Comparison of ENCODE assay signal across 25 cellular contexts in the genomic region with DNA sequence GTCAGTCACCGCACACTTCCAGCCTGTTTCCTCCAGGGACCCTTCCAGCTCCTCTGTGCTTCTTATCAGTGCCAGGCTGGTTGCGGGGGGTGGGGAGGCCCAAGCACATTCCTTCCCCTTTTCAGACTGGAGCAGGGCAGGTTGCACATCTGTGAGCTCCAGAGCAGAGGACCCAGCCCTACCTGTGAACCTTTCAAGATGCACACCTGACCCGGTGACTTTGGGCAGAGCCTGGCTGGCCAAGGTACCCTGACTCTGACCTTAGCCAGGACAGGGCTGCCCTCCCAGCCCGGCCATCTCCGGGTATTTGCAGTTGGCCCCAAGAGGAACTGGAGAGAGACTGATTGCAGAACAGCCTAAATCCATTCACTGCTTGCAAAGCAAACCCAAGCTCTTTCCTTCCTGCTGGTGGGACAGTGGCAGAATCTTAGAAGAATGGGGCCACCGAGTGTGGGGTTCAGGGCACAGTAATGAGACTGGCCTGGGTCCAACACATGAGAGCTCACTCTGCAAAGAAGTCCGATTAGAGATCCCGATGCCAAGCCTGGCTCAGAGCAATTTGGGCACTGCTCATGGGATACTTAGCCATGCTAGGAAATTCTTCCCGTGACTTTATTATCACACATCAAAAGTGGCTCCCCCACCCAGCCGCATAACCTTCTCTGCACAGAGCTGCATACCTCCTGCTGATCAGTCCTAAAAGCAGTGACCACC.
DNase-seq lines count a peak whose midpoint lies in the region; ATAC-seq and TF ChIP-seq lines count a peak whose summit lies in the region.
"Had no signal": no experiment of that assay in that cellular context is flagged by ENCODE, and none has a peak within 500 bp of the region (broad histone marks: within the 10 kb centered on the region; RNA-seq: fewer than 3 reads in every experiment).

No MANE protein-coding gene starts in this region.

- 54% methylated on average over 9 of the region's 10 CpGs for WGBS in suprapubic skin

- H3K9me3 ChIP-seq in suprapubic skin = no peaks in the 10 kb centered on the region
- H3K9me3 ChIP-seq: Peyer's patch, SK-N-SH had no signal

- DNase-seq in activated CD8-positive, alpha-beta memory T cell treated with anti-CD3 and anti-CD28 coated beads, Interleukin-2, amount 50 U/mL, for 48 hours = peak; percentile 28
- DNase-seq in activated CD8-positive, alpha-beta memory T cell treated with anti-CD3 and anti-CD28 coated beads for 24 hours = no peak
- peak; percentile 95 for DNase-seq in OCI-M1 (lab: John Stamatoyannopoulos, UW)
- no peak for DNase-seq in glutamatergic neuron
- peak; percentile 45 to 70 for DNase-seq in suprapubic skin (ENCODE audit: low spot score in 2 of 2)
- no peak for DNase-seq in kidney tubule cell (ENCODE audit: low spot score)
- no peak for DNase-seq in stimulated activated naive CD8-positive, alpha-beta T cell treated with anti-CD3 and anti-CD28 coated beads, Interleukin-15, amount 100 ng/mL, for 72 hours
- DNase-seq: activated CD4-positive, alpha-beta T cell treated with anti-CD3 and anti-CD28 coated beads for 4 hours; activated CD8-positive, alpha-beta memory T cell treated with anti-CD3 and anti-CD28 coated beads, Interleukin-2, amount 10 ng/mL, durations not matched to agents 7 days and 5 days; brain microvascular endothelial cell; cortex of kidney; GM23248; Karpas-422; kidney glomerular epithelial cell; NCI-H1417 treated with DMSO at 0.1 percent for 48 hours; NCI-H69; Peyer's patch; SK-N-SH; stimulated activated CD4-positive, alpha-beta T cell treated with anti-CD3 and anti-CD28 coated beads, Interleukin-4, amount 100 ng/mL, for 1 hour had no signal

- TF ChIP-seq POLR2A in suprapubic skin (IDR thresholded peaks at IDR 0.05) = no peak

- H3K4me3 ChIP-seq in suprapubic skin = no peak overlapping the region
- H3K4me3 ChIP-seq: GM23248, Peyer's patch, smooth muscle cell had no signal

- peaks cover 4% of the 10 kb centered on the region for H3K9me3 Mint-ChIP-seq in glutamatergic neuron (ENCODE audit: unreplicated experiment)
- no peaks in the 10 kb centered on the region for H3K9me3 Mint-ChIP-seq in stimulated activated naive CD8-positive, alpha-beta T cell treated with anti-CD3 and anti-CD28 coated beads, Interleukin-15, amount 100 ng/mL, for 72 hours
- H3K9me3 Mint-ChIP-seq: activated T-helper 17 cell treated with anti-CD3 and anti-CD28 coated beads, Interleukin-2, amount 50 U/mL, for 72 hours; mesothelial cell of epicardium; natural killer cell treated with Interleukin-12 subunit alpha and Interleukin-12 subunit beta and Interleukin-15 and Interleukin-18, amount 100 ng/mL, for 72 hours had no signal

- no peak for TF ChIP-seq EP300 in suprapubic skin (IDR thresholded peaks at IDR 0.05)

- no peaks in the 10 kb centered on the region for H3K4me1 ChIP-seq in suprapubic skin
- H3K4me1 ChIP-seq: Peyer's patch had no signal

- H3K27ac Mint-ChIP-seq in glutamatergic neuron (ENCODE audit: unreplicated experiment) = peak overlapping the region; percentile 28
- H3K27ac Mint-ChIP-seq in stimulated activated naive CD8-positive, alpha-beta T cell treated with anti-CD3 and anti-CD28 coated beads, Interleukin-15, amount 100 ng/mL, for 72 hours = no peak overlapping the region
- H3K27ac Mint-ChIP-seq: activated CD8-positive, alpha-beta memory T cell treated with anti-CD3 and anti-CD28 coated beads, Interleukin-2, amount 10 ng/mL, durations not matched to agents 7 days and 5 days; activated T-helper 17 cell treated with anti-CD3 and anti-CD28 coated beads, Interleukin-2, amount 50 U/mL, for 72 hours; mesothelial cell of epicardium; natural killer cell treated with Interleukin-12 subunit alpha and Interleukin-12 subunit beta and Interleukin-15 and Interleukin-18, amount 100 ng/mL, for 72 hours had no signal

- H3K36me3 Mint-ChIP-seq in glutamatergic neuron (ENCODE audit: unreplicated experiment) = no peaks in the 10 kb centered on the region
- H3K36me3 Mint-ChIP-seq: activated CD8-positive, alpha-beta memory T cell treated with anti-CD3 and anti-CD28 coated beads, Interleukin-2, amount 10 ng/mL, durations not matched to agents 7 days and 5 days; mesothelial cell of epicardium; natural killer cell treated with Interleukin-12 subunit alpha and Interleukin-12 subunit beta and Interleukin-15 and Interleukin-18, amount 100 ng/mL, for 72 hours had no signal

- H3K4me1 Mint-ChIP-seq in glutamatergic neuron (ENCODE audit: low read depth, unreplicated experiment) = no peaks in the 10 kb centered on the region
- no peaks in the 10 kb centered on the region for H3K4me1 Mint-ChIP-seq in stimulated activated naive CD8-positive, alpha-beta T cell treated with anti-CD3 and anti-CD28 coated beads, Interleukin-15, amount 100 ng/mL, for 72 hours
- H3K4me1 Mint-ChIP-seq: activated CD8-positive, alpha-beta memory T cell treated with anti-CD3 and anti-CD28 coated beads, Interleukin-2, amount 10 ng/mL, durations not matched to agents 7 days and 5 days; activated T-helper 17 cell treated with anti-CD3 and anti-CD28 coated beads, Interleukin-2, amount 50 U/mL, for 72 hours; mesothelial cell of epicardium had no signal

- H3K27me3 ChIP-seq in suprapubic skin = peaks cover 2% of the 10 kb centered on the region
- H3K27me3 ChIP-seq: brain microvascular endothelial cell, Peyer's patch had no signal

- no peak overlapping the region for H3K27ac ChIP-seq in suprapubic skin
- H3K27ac ChIP-seq: brain microvascular endothelial cell, C4-2B, GM23248, Peyer's patch had no signal

- no peak for ATAC-seq in GM21825 (IDR thresholded peaks at IDR 0.05; ENCODE audit: unreplicated experiment)
- no peak for ATAC-seq in stimulated activated naive CD8-positive, alpha-beta T cell treated with anti-CD3 and anti-CD28 coated beads, Interleukin-15, amount 100 ng/mL, for 72 hours
- ATAC-seq: activated CD8-positive, alpha-beta memory T cell treated with anti-CD3 and anti-CD28 coated beads, Interleukin-2, amount 10 ng/mL, durations not matched to agents 7 days and 5 days; activated T-helper 17 cell treated with anti-CD3 and anti-CD28 coated beads, Interleukin-2, amount 50 U/mL, for 72 hours had no signal

- no peak overlapping the region for H3K4me3 Mint-ChIP-seq in glutamatergic neuron (ENCODE audit: unreplicated experiment)
- H3K4me3 Mint-ChIP-seq in stimulated activated naive CD8-positive, alpha-beta T cell treated with anti-CD3 and anti-CD28 coated beads, Interleukin-15, amount 100 ng/mL, for 72 hours = no peak overlapping the region
- H3K4me3 Mint-ChIP-seq: activated CD8-positive, alpha-beta memory T cell treated with anti-CD3 and anti-CD28 coated beads, Interleukin-2, amount 10 ng/mL, durations not matched to agents 7 days and 5 days; activated T-helper 17 cell treated with anti-CD3 and anti-CD28 coated beads, Interleukin-2, amount 50 U/mL, for 72 hours; mesothelial cell of epicardium; natural killer cell treated with Interleukin-12 subunit alpha and Interleukin-12 subunit beta and Interleukin-15 and Interleukin-18, amount 100 ng/mL, for 72 hours had no signal

- no peak for TF ChIP-seq CTCF in glutamatergic neuron (IDR thresholded peaks at IDR 0.05; ENCODE audit: partially characterized antibody, unreplicated experiment)
- no peak for TF ChIP-seq CTCF in suprapubic skin (IDR thresholded peaks at IDR 0.05)

- no peaks in the 10 kb centered on the region for H3K36me3 ChIP-seq in suprapubic skin
- H3K36me3 ChIP-seq: brain microvascular endothelial cell, Peyer's patch had no signal

- peaks cover 4% of the 10 kb centered on the region for H3K27me3 Mint-ChIP-seq in glutamatergic neuron (ENCODE audit: unreplicated experiment)
- peaks cover 44% of the 10 kb centered on the region for H3K27me3 Mint-ChIP-seq in stimulated activated naive CD8-positive, alpha-beta T cell treated with anti-CD3 and anti-CD28 coated beads, Interleukin-15, amount 100 ng/mL, for 72 hours

Comparison
In these comparisons a context has a peak if more than half of its experiments do, and no peak if none do; other contexts are left out.
1. DNase-seq: peak in activated CD8-positive, alpha-beta memory T cell treated with anti-CD3 and anti-CD28 coated beads, Interleukin-2, amount 50 U/mL, for 48 hours (single experiment), OCI-M1 (single experiment) and suprapubic skin (2 of 2); none in activated CD8-positive, alpha-beta memory T cell treated with anti-CD3 and anti-CD28 coated beads for 24 hours (single experiment), glutamatergic neuron (single experiment), kidney tubule cell (single experiment) and stimulated activated naive CD8-positive, alpha-beta T cell treated with anti-CD3 and anti-CD28 coated beads, Interleukin-15, amount 100 ng/mL, for 72 hours (0 of 2).